18 cellular contexts compared by ENCODE assay signal in genomic region chr5:147336871-147337270, GRCh38.
"Had no signal": no experiment of that assay in that cellular context is flagged by ENCODE, and none has a peak within 500 bp of the region (broad histone marks: within the 10 kb centered on the region; RNA-seq: fewer than 3 reads in every experiment).

No MANE protein-coding gene starts in this region.

- H3K36me3 ChIP-seq: gastrocnemius medialis, left lung had no signal

- ATAC-seq: activated CD8-positive, alpha-beta T cell treated with anti-CD3 and anti-CD28 coated beads, Interleukin-2, amount 10 ng/mL, durations not matched to agents 7 days and 5 days; body of pancreas; gastrocnemius medialis; left lung; stimulated activated memory B cell treated with anti-CD40 and anti-IgM and Interleukin-4, amounts not matched to agents 10 μg/mL and 1 μg/mL and 100 μg/mL, for 72 hours had no signal

- H3K27ac ChIP-seq: body of pancreas, gastrocnemius medialis, left lung had no signal

- DNase-seq: activated CD4-positive, alpha-beta T cell treated with anti-CD3 and anti-CD28 coated beads, Interleukin-2, amount 10 ng/mL, durations not matched to agents 24 days and 14 days; activated CD4-positive, CD25-positive, alpha-beta regulatory T cell; activated CD8-positive, alpha-beta memory T cell treated with anti-CD3 and anti-CD28 coated beads, Interleukin-2, amount 50 U/mL, for 4 hours; activated CD8-positive, alpha-beta T cell treated with anti-CD3 and anti-CD28 coated beads, Interleukin-2, amount 10 ng/mL, durations not matched to agents 7 days and 5 days; activated effector memory CD4-positive, alpha-beta T cell treated with anti-CD3 and anti-CD28 coated beads, Interleukin-2, amount 50 U/mL, for 16 hours; activated naive CD8-positive, alpha-beta T cell treated with anti-CD3 and anti-CD28 coated beads for 36 hours; activated T-cell treated with anti-CD3 and anti-CD28 coated beads, Interleukin-2, amount 50 U/mL, for 48 hours; amygdala; body of pancreas; central memory CD4-positive, alpha-beta T cell; cortex of kidney; effector CD4-positive, alpha-beta T cell; gastrocnemius medialis; left lung; mammary epithelial cell; retina; stimulated activated CD4-positive, alpha-beta T cell treated with anti-CD3 and anti-CD28 coated beads, Interleukin-2, amount 100 ng/mL, for 48 hours had no signal

- H3K9me3 Mint-ChIP-seq: activated CD4-positive, alpha-beta T cell treated with anti-CD3 and anti-CD28 coated beads, Interleukin-2, amount 10 ng/mL, durations not matched to agents 24 days and 14 days had no signal

- H3K4me3 ChIP-seq: body of pancreas, gastrocnemius medialis, left lung had no signal

- H3K36me3 Mint-ChIP-seq: activated naive CD8-positive, alpha-beta T cell treated with anti-CD3 and anti-CD28 coated beads for 36 hours; stimulated activated memory B cell treated with anti-CD40 and anti-IgM and Interleukin-4, amounts not matched to agents 10 μg/mL and 1 μg/mL and 100 μg/mL, for 72 hours had no signal

- H3K27me3 ChIP-seq: body of pancreas, gastrocnemius medialis, left lung had no signal

- H3K9me3 ChIP-seq: body of pancreas, gastrocnemius medialis had no signal

- H3K27ac Mint-ChIP-seq: activated CD4-positive, alpha-beta T cell treated with anti-CD3 and anti-CD28 coated beads, Interleukin-2, amount 10 ng/mL, durations not matched to agents 24 days and 14 days; activated CD8-positive, alpha-beta T cell treated with anti-CD3 and anti-CD28 coated beads, Interleukin-2, amount 10 ng/mL, durations not matched to agents 7 days and 5 days; activated naive CD8-positive, alpha-beta T cell treated with anti-CD3 and anti-CD28 coated beads for 36 hours; stimulated activated memory B cell treated with anti-CD40 and anti-IgM and Interleukin-4, amounts not matched to agents 10 μg/mL and 1 μg/mL and 100 μg/mL, for 72 hours had no signal
